Comparison of ENCODE assay signal across 21 cellular contexts in genomic region chr14:90204516-90204915, GRCh38. TPM values are rescaled to one million over a fixed set of nuclear protein-coding genes. Genes with fewer than 3 reads are reported as not detected.
DNase-seq lines count a peak whose midpoint lies in the region; TF ChIP-seq lines count a peak whose summit lies in the region.
"Had no signal": no experiment of that assay in that cellular context is flagged by ENCODE, and none has a peak within 500 bp of the region (broad histone marks: within the 10 kb centered on the region; RNA-seq: fewer than 3 reads in every experiment).

No MANE protein-coding gene starts in this region.

- no peak overlapping the region for H3K4me2 ChIP-seq in neuronal stem cell (ENCODE audit: insufficient read depth, low read length, poor library complexity, severe bottlenecking)
- H3K4me2 ChIP-seq: SK-N-SH had no signal

- H2BK12ac ChIP-seq in neuronal stem cell (ENCODE audit: low read length), result no peak overlapping the region

- BruUV-seq in Caco-2 (replicated peaks; lab: Mats Ljungman, UMichigan), result no TSS peak

- no peak overlapping the region for H3K14ac ChIP-seq in neuronal stem cell (ENCODE audit: low read length)

- no peak overlapping the region for H2BK15ac ChIP-seq in neuronal stem cell (ENCODE audit: low read length)

- POLR2A ChIA-PET in Caco-2 (lab: Charles Lee), result no interaction called here

- H3K9ac ChIP-seq in neuronal stem cell (ENCODE audit: low read depth, low read length, poor library complexity), result no peak overlapping the region
- H3K9ac ChIP-seq: SK-N-SH had no signal

- no peak overlapping the region for H3K4me3 ChIP-seq in neuronal stem cell (ENCODE audit: low read length in 2 of 2)
- H3K4me3 ChIP-seq in Caco-2 (ENCODE audit: low read depth, low read length), result no peak overlapping the region
- H3K4me3 ChIP-seq: GM12878 had no signal

- H3K27me3 ChIP-seq in neuronal stem cell (ENCODE audit: control insufficient read depth in 3 of 3, insufficient read depth in 3 of 3, low read depth in 1 of 3, low read length in 3 of 3) (no peaks in the 10 kb centered on the region), Caco-2 (replicated peaks; ENCODE audit: control insufficient read depth, insufficient read depth, low read length) (no peaks in the 10 kb centered on the region)

- DNase-seq in NCI-H1436 (lab: John Stamatoyannopoulos, UW) (peak; percentile 2), NCI-H1436 treated with DMSO at 0.1 percent for 48 hours (lab: John Stamatoyannopoulos, UW) (no peak), NCI-H1694 (lab: John Stamatoyannopoulos, UW) (peak; percentile 68), NCI-H69 (lab: John Stamatoyannopoulos, UW) (peak; percentile 100), neuronal stem cell (ENCODE audit: low spot score) (no peak), NCI-H510A treated with DMSO at 0.1 percent for 48 hours (lab: John Stamatoyannopoulos, UW) (no peak), SHP77 (lab: John Stamatoyannopoulos, UW) (no peak), Caco-2 (no peak)
- DNase-seq: AML-193, GOT3, KBM-7, NCI-H187 treated with DMSO at 0.1 percent for 48 hours, NCI-H2227 treated with DMSO at 0.1 percent for 48 hours, NCI-H524 treated with DMSO at 0.1 percent for 48 hours, OCI-M1, Right ventricle myocardium superior, T-cell had no signal

- no peak overlapping the region for H3K27ac Mint-ChIP-seq in Caco-2 (ENCODE audit: unreplicated experiment)
- H3K27ac Mint-ChIP-seq: CD14-positive monocyte, T-cell had no signal

- H3K27ac ChIP-seq in neuronal stem cell (replicated peaks; ENCODE audit: low read length), result peak overlapping the region; percentile 61
- H3K27ac ChIP-seq: 22Rv1 had no signal

- H3K36me3 Mint-ChIP-seq in Caco-2 (ENCODE audit: insufficient read depth, unreplicated experiment), result no peaks in the 10 kb centered on the region
- H3K36me3 Mint-ChIP-seq: CD14-positive monocyte, T-cell had no signal

- H2BK5ac ChIP-seq in neuronal stem cell (ENCODE audit: low read length), result no peak overlapping the region

- intact Hi-C loops in Caco-2 (cut with micrococcal nuclease; ENCODE audit: unreplicated experiment), result no loop called here

- no peak overlapping the region for H3K18ac ChIP-seq in neuronal stem cell (ENCODE audit: low read length)

- no peak overlapping the region for H4K8ac ChIP-seq in neuronal stem cell (ENCODE audit: low read depth, low read length)

- CTCF ChIA-PET in Caco-2 (lab: Charles Lee), result no interaction called here

- H3K79me1 ChIP-seq in neuronal stem cell (ENCODE audit: low read depth, low read length), result no peaks in the 10 kb centered on the region

- H3K36me3 ChIP-seq in neuronal stem cell (replicated peaks in 1 of 2; ENCODE audit: control insufficient read depth in 2 of 2, insufficient read depth in 2 of 2, low read length in 2 of 2) (peaks cover 0 to 3% of the 10 kb centered on the region in 2 donors), Caco-2 (ENCODE audit: control insufficient read depth, insufficient read depth, low read length) (no peaks in the 10 kb centered on the region)

- H3K4ac ChIP-seq in neuronal stem cell (ENCODE audit: low read length), result no peak overlapping the region

- H3K9me3 Mint-ChIP-seq in Caco-2 (ENCODE audit: unreplicated experiment), result no peaks in the 10 kb centered on the region

- no peaks in the 10 kb centered on the region for H3K9me3 ChIP-seq in neuronal stem cell (replicated peaks in 1 of 2; ENCODE audit: control insufficient read depth in 2 of 2, insufficient read depth in 1 of 2, low read depth in 1 of 2, low read length in 2 of 2)
- H3K9me3 ChIP-seq in Caco-2, result peaks cover 5% of the 10 kb centered on the region; the same call in 1 of the 2 replicates
- H3K9me3 ChIP-seq: SK-N-SH had no signal

- H3K27me3 Mint-ChIP-seq in Caco-2 (ENCODE audit: insufficient read depth, unreplicated experiment), result no peaks in the 10 kb centered on the region

- no peaks in the 10 kb centered on the region for H3K4me1 Mint-ChIP-seq in Caco-2 (ENCODE audit: low read depth, unreplicated experiment)
- H3K4me1 Mint-ChIP-seq: CD14-positive monocyte, T-cell had no signal

- H3K23ac ChIP-seq in neuronal stem cell (ENCODE audit: low read depth, low read length, poor library complexity), result no peak overlapping the region

- peaks cover 0 to 6% of the 10 kb centered on the region in 2 donors for H3K4me1 ChIP-seq in neuronal stem cell (ENCODE audit: control insufficient read depth in 2 of 2, insufficient read depth in 1 of 2, low read depth in 1 of 2, low read length in 2 of 2)
- no peaks in the 10 kb centered on the region for H3K4me1 ChIP-seq in Caco-2

- TF ChIP-seq CTCF in Caco-2 (IDR thresholded peaks at IDR 0.05; ENCODE audit: insufficient read depth in 1 of 2, low read depth in 1 of 2, low read length in 1 of 2, severe bottlenecking in 1 of 2, unreplicated experiment in 1 of 2), result no peak

- H2AK5ac ChIP-seq in neuronal stem cell (ENCODE audit: low read depth, low read length), result no peak overlapping the region

- H2BK120ac ChIP-seq in neuronal stem cell (ENCODE audit: low read depth, low read length), result no peak overlapping the region

- no peak overlapping the region for H2AFZ ChIP-seq in neuronal stem cell (ENCODE audit: low read length)

- no peak overlapping the region for H4K91ac ChIP-seq in neuronal stem cell (ENCODE audit: low read depth, low read length, poor library complexity)

- H3K4me3 Mint-ChIP-seq in Caco-2 (ENCODE audit: unreplicated experiment), result no peak overlapping the region
- H3K4me3 Mint-ChIP-seq: T-cell had no signal

RNA-seq across cellular contexts. Expression of gene PSMC1, which starts 51.8 kb away (rescaled TPM):
- polyA plus RNA-seq in neuronal stem cell (2013, experiment 1 of 2), result 92.1 TPM
- polyA plus RNA-seq in neuronal stem cell (2013, experiment 2 of 2), result 94.7 TPM
- 101 TPM in 2 replicates for total RNA-seq in Caco-2 (2022)

Comparison
In these comparisons a context has a peak if more than half of its experiments do, and no peak if none do; other contexts are left out.
1. DNase-seq: peak in NCI-H1436 (single experiment), NCI-H1694 (single experiment) and NCI-H69 (single experiment); none in NCI-H1436 treated with DMSO at 0.1 percent for 48 hours (single experiment), neuronal stem cell (single experiment), NCI-H510A treated with DMSO at 0.1 percent for 48 hours (single experiment), SHP77 (0 of 2) and Caco-2 (0 of 2).